8 cellular contexts compared by ENCODE assay signal in the genomic region with DNA sequence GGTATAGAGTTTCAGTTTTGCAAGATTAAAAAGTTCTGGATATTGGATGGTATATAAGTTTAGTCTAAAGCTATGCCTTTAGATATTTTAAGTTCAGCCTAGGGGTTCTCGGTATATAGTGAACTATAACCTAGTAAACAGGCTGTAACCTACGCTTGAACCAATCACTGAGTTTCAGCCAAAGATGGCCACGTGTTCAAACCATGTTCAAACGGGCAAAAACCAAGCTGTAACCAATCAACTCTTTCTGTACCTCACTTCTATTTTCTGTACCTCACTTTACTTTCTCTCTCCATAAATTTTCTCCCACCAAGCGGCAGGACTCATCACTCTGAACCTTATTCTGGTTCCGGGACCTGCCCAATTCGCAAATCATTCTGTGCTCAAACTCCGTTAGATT. TPM values are rescaled to one million over a fixed set of nuclear protein-coding genes. Genes with fewer than 3 reads are reported as not detected.
DNase-seq lines count a peak whose midpoint lies in the region; ATAC-seq, FAIRE-seq and TF ChIP-seq lines count a peak whose summit lies in the region.

No MANE protein-coding gene starts in this region.

- H3K18ac ChIP-seq in IMR-90 (ENCODE audit: low read depth, low read length): no peak overlapping the region

- peak overlapping the region; percentile 36; the same call in 1 of the 2 replicates for H2AK5ac ChIP-seq in IMR-90 (ENCODE audit: low read depth, low read length)

- H2AK9ac ChIP-seq in IMR-90 (replicated peaks; ENCODE audit: low read depth, low read length, poor library complexity): no peak overlapping the region

- H4K8ac ChIP-seq in IMR-90 (ENCODE audit: low read depth in 2 of 2, low read length in 2 of 2): peak overlapping the region in 1 of 2 experiments; percentile 56

- H4K20me1 ChIP-seq in IMR-90 (ENCODE audit: insufficient read depth, low read length): no peaks in the 10 kb centered on the region; the same call in 1 of the 2 replicates
- no peaks in the 10 kb centered on the region for H4K20me1 ChIP-seq in K562 (replicated peaks; ENCODE audit: control insufficient read depth, insufficient read depth, low read length)

- peak overlapping the region; percentile 8; the same call in 1 of the 3 replicates for H2BK15ac ChIP-seq in IMR-90 (ENCODE audit: low read depth, low read length)

- no peak overlapping the region for H3K56ac ChIP-seq in IMR-90 (ENCODE audit: extremely low read depth, insufficient read depth, low read length)

- no peak for TF ChIP-seq EP300 in K562 (IDR thresholded peaks at IDR 0.05; ENCODE audit: low read length)

- H2BK20ac ChIP-seq in IMR-90 (ENCODE audit: low read depth, low read length): no peak overlapping the region

- H3K4me1 ChIP-seq in IMR-90 (ENCODE audit: control insufficient read depth, insufficient read depth, low read length) (peaks cover 2% of the 10 kb centered on the region; the same call in 1 of the 2 replicates), K562 (replicated peaks in 1 of 2; ENCODE audit: control insufficient read depth in 2 of 2, insufficient read depth in 2 of 2, low read length in 2 of 2) (peaks cover 5 to 8% of the 10 kb centered on the region in 2 experiments; a peak in 4 of 5 replicates), muscle layer of colon (ENCODE audit: insufficient read depth, low read length) (peaks cover 15% of the 10 kb centered on the region)

- H3K23ac ChIP-seq in IMR-90 (ENCODE audit: low read depth, low read length): 0 out of 2 replicates have a peak overlapping the region, but pooled peaks have one; percentile 1

- no peak for TF ChIP-seq CTCF in AG09309 (IDR thresholded peaks at IDR 0.05; ENCODE audit: control insufficient read depth, insufficient read depth, low read depth, low read length, missing control alignments)
- no peak for TF ChIP-seq CTCF in IMR-90 (conservative IDR thresholded peaks at IDR 0.05; ENCODE audit: low read depth, low read length)
- no peak for TF ChIP-seq CTCF in K562 (IDR thresholded peaks at IDR 0.05 in 2 of 3, conservative IDR thresholded peaks at IDR 0.05 in 1 of 3; ENCODE audit: insufficient read depth in 2 of 3, low read depth in 1 of 3, low read length in 3 of 3)

- H2AFZ ChIP-seq in IMR-90 (replicated peaks; ENCODE audit: low read length, poor library complexity) (no peak overlapping the region), K562 (ENCODE audit: low read depth, low read length) (peak overlapping the region; percentile 95)

- peak overlapping the region; percentile 97 for H2BK5ac ChIP-seq in IMR-90 (ENCODE audit: low read depth, low read length, poor library complexity, severe bottlenecking)

- 76% methylated on average over 4 of the region's 8 CpGs; no CpG with 5 or more reads in 1 of the 2 experiments for WGBS in IMR-90 (ENCODE audit: extremely low coverage in 2 of 2, insufficient read length in 1 of 2), 2 experiments
- whole genome bisulfite sequencing in K562 (ENCODE audit: insufficient coverage, low coverage, missing lambda C conversion rate): 2% methylated on average over 8 of the region's 8 CpGs

- peak; percentile 23 for FAIRE-seq in K562 (lab: Jason Lieb, UNC)

- H3K9me1 ChIP-seq in IMR-90 (ENCODE audit: insufficient read depth, low read length): no peaks in the 10 kb centered on the region
- H3K9me1 ChIP-seq in K562 (ENCODE audit: control insufficient read depth, insufficient read depth, low read length): no peaks in the 10 kb centered on the region

- H3K4me2 ChIP-seq in IMR-90 (ENCODE audit: low read depth, low read length): peak overlapping the region; percentile 92
- peak overlapping the region; percentile 88 for H3K4me2 ChIP-seq in K562 (ENCODE audit: insufficient read depth, low read length)

- no peak overlapping the region; the same call in 1 of the 2 replicates for H2BK120ac ChIP-seq in IMR-90 (ENCODE audit: low read depth, low read length)

- POLR2A ChIA-PET in IMR-90 (lab: Charles Lee; ENCODE audit: unreplicated experiment): no interaction called here
- POLR2A ChIA-PET in K562 (lab: Yijun Ruan, JAX): interaction anchor here (1.8 to 2.3 kb wide), 2 partner anchors 10 to 65 kb away, joined by 3 to 15 read pairs; no protein-coding TSS in a partner anchor

- no peak for ATAC-seq in IMR-90 (ENCODE audit: low read depth)
- peak; percentile 8; the same call in 1 of the 3 replicates for ATAC-seq in K562
- no peak for ATAC-seq in GM18502 (IDR thresholded peaks at IDR 0.05; ENCODE audit: poor library complexity, unreplicated experiment)

- H3K27me3 ChIP-seq in IMR-90 (ENCODE audit: control insufficient read depth, insufficient read depth, low read length): no peaks in the 10 kb centered on the region
- H3K27me3 ChIP-seq in K562 (ENCODE audit: control insufficient read depth in 2 of 2, insufficient read depth in 2 of 2, low read length in 2 of 2): no peaks in the 10 kb centered on the region
- no peaks in the 10 kb centered on the region for H3K27me3 ChIP-seq in muscle layer of colon (ENCODE audit: control insufficient read depth in 1 of 2, insufficient read depth in 2 of 2, low read length in 2 of 2)

- H3K9me3 ChIP-seq in IMR-90 (ENCODE audit: control insufficient read depth, insufficient read depth, low read length): peaks cover 2% of the 10 kb centered on the region; the same call in 1 of the 2 replicates
- no peaks in the 10 kb centered on the region for H3K9me3 ChIP-seq in K562 (replicated peaks; ENCODE audit: control insufficient read depth, insufficient read depth, low read depth, low read length)
- no peaks in the 10 kb centered on the region for H3K9me3 ChIP-seq in muscle layer of colon (ENCODE audit: low read length)

- TF ChIP-seq POLR2A in IMR-90 (IDR thresholded peaks at IDR 0.05; ENCODE audit: low read depth, low read length) (no peak), K562 (conservative IDR thresholded peaks at IDR 0.05) (no peak)

- peaks cover 58% of the 10 kb centered on the region for H3K79me2 ChIP-seq in K562 (ENCODE audit: control insufficient read depth, insufficient read depth, low read length)

- CTCF ChIA-PET in IMR-90 (lab: Yijun Ruan, JAX) (interaction anchor here (2.2 kb wide), 1 partner anchor 21 kb away, joined by 7 read pairs; no protein-coding TSS in a partner anchor), K562 (lab: Yijun Ruan, JAX; ENCODE audit: low intra/inter-chr PET ratio) (no interaction called here)

- DNase-seq in AG09309 (ENCODE audit: low read depth): no peak
- no peak for DNase-seq in IMR-90
- DNase-seq in K562 (ENCODE audit: extremely low read depth in 1 of 4, low spot score in 3 of 4): peak in 2 of 4 experiments; percentile 39 to 54
- DNase-seq in stimulated activated CD4-positive, alpha-beta T cell treated with anti-CD3 and anti-CD28 coated beads, Interleukin-2, amount 100 ng/mL, for 48 hours: no peak
- no peak for DNase-seq in stimulated activated CD4-positive, alpha-beta T cell treated with anti-CD3 and anti-CD28 coated beads, Interleukin-4, amount 100 ng/mL, for 24 hours
- no peak for DNase-seq in activated effector memory CD4-positive, alpha-beta T cell treated with Interleukin-2 at 50 U/mL for 16 hours

- H3K36me3 ChIP-seq in IMR-90 (ENCODE audit: control insufficient read depth, insufficient read depth, low read length) (no peaks in the 10 kb centered on the region; the same call in 1 of the 2 replicates), K562 (ENCODE audit: control insufficient read depth, insufficient read depth, low read length) (peaks cover 11% of the 10 kb centered on the region), muscle layer of colon (ENCODE audit: insufficient read depth, low read length) (no peaks in the 10 kb centered on the region)

- BruUV-seq in IMR-90 (replicated peaks; lab: Mats Ljungman, UMichigan): TSS peak; percentile 8
- BruUV-seq in K562 (replicated peaks; lab: Mats Ljungman, UMichigan): no TSS peak

- peak overlapping the region; percentile 3; the same call in 1 of the 2 replicates for H3K4ac ChIP-seq in IMR-90 (ENCODE audit: low read depth, low read length)

- peak overlapping the region; percentile 71 for H3K14ac ChIP-seq in IMR-90 (replicated peaks; ENCODE audit: low read depth, low read length)

- 0 out of 2 replicates have a peak overlapping the region, but pooled peaks have one; percentile 31 for H3K27ac ChIP-seq in IMR-90 (ENCODE audit: insufficient read depth, low read length)
- H3K27ac ChIP-seq in K562 (ENCODE audit: extremely low read depth, low read depth, low read length): peak overlapping the region; percentile 92
- peak overlapping the region; percentile 93 for H3K27ac ChIP-seq in muscle layer of colon (ENCODE audit: low read depth, low read length)

- dilution Hi-C loops in IMR-90 (cut with HindIII; ENCODE audit: low sequenced_read_pairs, unreplicated experiment): no loop called here

- peak overlapping the region; percentile 33; the same call in 1 of the 2 replicates for H3K9ac ChIP-seq in IMR-90 (ENCODE audit: low read depth, low read length)
- H3K9ac ChIP-seq in K562 (ENCODE audit: insufficient read depth in 1 of 2, low read depth in 2 of 2, low read length in 2 of 2): peak overlapping the region in 1 of 2 experiments; percentile 80; a peak in 2 of 4 replicates
- H3K9ac ChIP-seq in muscle layer of colon (ENCODE audit: low read length): peak overlapping the region; percentile 95

- H3K4me3 ChIP-seq in AG09309 (ENCODE audit: control insufficient read depth, low read depth, low read length) (peak overlapping the region; percentile 79), IMR-90 (ENCODE audit: insufficient read depth, low read depth, low read length) (no peak overlapping the region), K562 (peak overlapping the region; percentile 53), muscle layer of colon (ENCODE audit: low read depth in 1 of 2, low read length in 2 of 2) (peak overlapping the region in 1 of 2 donors; percentile 90)

- TF ChIP-seq RAD21 in IMR-90 (IDR thresholded peaks at IDR 0.05; ENCODE audit: low read length) (no peak), K562 (CRISPR knock-in tag; conservative IDR thresholded peaks at IDR 0.05 in 1 of 2, IDR thresholded peaks at IDR 0.05 in 1 of 2) (no peak)

- intact Hi-C loops in IMR-90 (cut with micrococcal nuclease): no loop called here
- intact Hi-C loops in K562 (cut with micrococcal nuclease): loop anchor here (2.0 kb wide), 1 partner anchor 38 kb away; the partner anchor contains the start of gene LLPH

- H4K91ac ChIP-seq in IMR-90 (ENCODE audit: insufficient read depth, low read depth, low read length): peak overlapping the region; percentile 29; the same call in 1 of the 2 replicates

- in situ Hi-C loops in IMR-90 (cut with MboI; ENCODE audit: low sequenced_read_pairs): loop anchor here (25.0 kb wide), 1 partner anchor 244 kb away; no protein-coding TSS in a partner anchor
- in situ Hi-C loops in K562 (cut with MboI): no loop called here

- peak overlapping the region; percentile 19; the same call in 1 of the 2 replicates for H4K5ac ChIP-seq in IMR-90 (ENCODE audit: low read depth, low read length)

- H3K79me1 ChIP-seq in IMR-90 (ENCODE audit: low read depth in 1 of 2, low read length in 2 of 2): peaks cover 25 to 38% of the 10 kb centered on the region in 2 experiments

RNA-seq across cellular contexts. Expression of gene TMBIM4, which starts 1.4 kb away (rescaled TPM):
- 59.3 and 89.7 TPM in 2 replicates for total RNA-seq in IMR-90 (2012; rRNA removed)
- 33.7 and 38.7 TPM in 2 replicates for polyA plus RNA-seq in IMR-90 (2012; rRNA removed)
- 79.5 and 106 TPM in 2 replicates for polyA plus RNA-seq in IMR-90 (2012; cell fraction: cytosol; rRNA removed)
- polyA plus RNA-seq in IMR-90 (2012; cell fraction: nucleus; rRNA removed; ENCODE audit: low replicate concordance): 12.2 and 34.5 TPM in 2 replicates
- total RNA-seq in K562 (2011; cell fraction: chromatin; rRNA removed; ENCODE audit: low replicate concordance): 23.3 and 47.4 TPM in 2 replicates
- 18.2 and 23.0 TPM in 2 replicates for total RNA-seq in K562 (2011; cell fraction: nucleolus; rRNA removed)
- 38.8 and 43.1 TPM in 2 replicates for total RNA-seq in K562 (2011; cell fraction: nucleoplasm; rRNA removed)
- total RNA-seq in K562 (2014; rRNA removed): 18.6 and 19.5 TPM in 2 replicates
- total RNA-seq in K562 (2014; rRNA removed; fragmentation: Illumina TruSeq; extraction: Trizol): 49.8 and 57.5 TPM in 2 replicates
- 46.1 and 50.0 TPM in 2 replicates for total RNA-seq in K562 (2015; rRNA removed; fragmentation: Illumina TruSeq; extraction: Trizol)
- 41.2 and 46.5 TPM in 2 replicates for total RNA-seq in K562 (2021)
- polyA plus RNA-seq in K562 (2011; rRNA removed): 53.9 and 67.4 TPM in 2 replicates
- 94.3 and 145 TPM in 2 replicates for polyA plus RNA-seq in K562 (2011; cell fraction: cytosol; rRNA removed)
- 17.7 and 30.5 TPM in 2 replicates for polyA plus RNA-seq in K562 (2011; cell fraction: nucleus; rRNA removed)
- polyA plus RNA-seq in K562 (2012): 55.8 and 57.5 TPM in 2 replicates
- polyA plus RNA-seq in K562 (2014; fragmentation: Illumina TruSeq; extraction: Trizol): 49.7 and 70.1 TPM in 2 replicates
- 100 to 1,000 TPM; 231 to 272 TPM for polyA plus RNA-seq in K562 (2014; fragmentation: Nextera tagmentation; extraction: Ambion mirVana)
- 61.8 and 104 TPM in 2 replicates for polyA plus RNA-seq in K562 (2014; rRNA removed)
- 27.7 and 28.5 TPM in 2 replicates for polyA minus RNA-seq in K562 (2011; rRNA and poly(A)+ RNA removed)
- polyA minus RNA-seq in K562 (2011; cell fraction: cytosol; rRNA and poly(A)+ RNA removed): 5.2 and 24.5 TPM in 2 replicates
- 4.6 and 15.3 TPM in 2 replicates for polyA minus RNA-seq in K562 (2011; cell fraction: nucleus; rRNA and poly(A)+ RNA removed)

RNA-seq across cellular contexts. Expression of gene IRAK3, which starts 20.6 kb away (rescaled TPM):
- total RNA-seq in IMR-90 (2012; rRNA removed) (0.72 and 1.1 TPM in 2 replicates), K562 (2014; rRNA removed) (0.09 TPM in 1 of 2 replicates, not detected in the other), K562 (2014; rRNA removed; fragmentation: Illumina TruSeq; extraction: Trizol) (not detected in 2 replicates), K562 (2015; rRNA removed; fragmentation: Illumina TruSeq; extraction: Trizol) (not detected in 2 replicates), K562 (2021) (0.07 TPM in 1 of 2 replicates, not detected in the other)
- polyA plus RNA-seq in IMR-90 (2012; rRNA removed) (0.34 and 0.53 TPM in 2 replicates), K562 (2011; rRNA removed) (0.06 TPM in 1 of 2 replicates, not detected in the other), K562 (2014; fragmentation: Illumina TruSeq; extraction: Trizol) (not detected in 2 replicates), K562 (2014; fragmentation: Nextera tagmentation; extraction: Ambion mirVana) (not detected), K562 (2014; rRNA removed) (not detected in 2 replicates)
- 0.05 and 0.07 TPM in 2 replicates for polyA plus RNA-seq in IMR-90 (2012; cell fraction: cytosol; rRNA removed)
- 0.13 and 1.0 TPM in 2 replicates for polyA plus RNA-seq in IMR-90 (2012; cell fraction: nucleus; rRNA removed; ENCODE audit: low replicate concordance)
- total RNA-seq in K562 (2011; cell fraction: chromatin; rRNA removed; ENCODE audit: low replicate concordance): 0.07 TPM in 1 of 2 replicates, not detected in the other
- total RNA-seq in K562 (2011; cell fraction: nucleolus; rRNA removed): not detected in 2 replicates
- total RNA-seq in K562 (2011; cell fraction: nucleoplasm; rRNA removed): not detected in 2 replicates
- polyA plus RNA-seq in K562 (2011; cell fraction: cytosol; rRNA removed): not detected in 2 replicates
- polyA plus RNA-seq in K562 (2011; cell fraction: nucleus; rRNA removed): not detected in 2 replicates
- 0.01 TPM in 1 of 2 replicates, not detected in the other for polyA plus RNA-seq in K562 (2012)
- not detected in 2 replicates for polyA minus RNA-seq in K562 (2011; rRNA and poly(A)+ RNA removed)
- polyA minus RNA-seq in K562 (2011; cell fraction: cytosol; rRNA and poly(A)+ RNA removed): not detected in 2 replicates
- not detected in 2 replicates for polyA minus RNA-seq in K562 (2011; cell fraction: nucleus; rRNA and poly(A)+ RNA removed)

RNA-seq across cellular contexts. Expression of gene LLPH, which starts 37.9 kb away (rescaled TPM):
- 2.7 and 9.2 TPM in 2 replicates for total RNA-seq in IMR-90 (2012; rRNA removed)
- 13.0 and 17.0 TPM in 2 replicates for polyA plus RNA-seq in IMR-90 (2012; rRNA removed)
- 0.54 and 0.95 TPM in 2 replicates for polyA plus RNA-seq in IMR-90 (2012; cell fraction: cytosol; rRNA removed)
- polyA plus RNA-seq in IMR-90 (2012; cell fraction: nucleus; rRNA removed; ENCODE audit: low replicate concordance): 0.14 and 2.2 TPM in 2 replicates
- total RNA-seq in K562 (2011; cell fraction: chromatin; rRNA removed; ENCODE audit: low replicate concordance): 3.1 and 10.4 TPM in 2 replicates
- total RNA-seq in K562 (2011; cell fraction: nucleolus; rRNA removed): 1.6 and 2.5 TPM in 2 replicates
- 2.7 and 5.6 TPM in 2 replicates for total RNA-seq in K562 (2011; cell fraction: nucleoplasm; rRNA removed)
- total RNA-seq in K562 (2014; rRNA removed): 19.1 and 22.6 TPM in 2 replicates
- 59.6 and 74.3 TPM in 2 replicates for total RNA-seq in K562 (2014; rRNA removed; fragmentation: Illumina TruSeq; extraction: Trizol)
- 58.5 and 65.5 TPM in 2 replicates for total RNA-seq in K562 (2015; rRNA removed; fragmentation: Illumina TruSeq; extraction: Trizol)
- total RNA-seq in K562 (2021): 26.3 and 27.8 TPM in 2 replicates
- polyA plus RNA-seq in K562 (2011; rRNA removed): 14.1 and 23.9 TPM in 2 replicates
- polyA plus RNA-seq in K562 (2011; cell fraction: cytosol; rRNA removed): 2.1 and 4.8 TPM in 2 replicates
- polyA plus RNA-seq in K562 (2011; cell fraction: nucleus; rRNA removed): 1.9 and 2.5 TPM in 2 replicates
- 27.5 and 58.5 TPM in 2 replicates for polyA plus RNA-seq in K562 (2012)
- polyA plus RNA-seq in K562 (2014; fragmentation: Illumina TruSeq; extraction: Trizol): 62.1 and 72.0 TPM in 2 replicates
- 10 to 100 TPM; 67.4 to 87.3 TPM for polyA plus RNA-seq in K562 (2014; fragmentation: Nextera tagmentation; extraction: Ambion mirVana)
- 41.0 and 48.7 TPM in 2 replicates for polyA plus RNA-seq in K562 (2014; rRNA removed)
- 8.3 and 11.9 TPM in 2 replicates for polyA minus RNA-seq in K562 (2011; rRNA and poly(A)+ RNA removed)
- polyA minus RNA-seq in K562 (2011; cell fraction: cytosol; rRNA and poly(A)+ RNA removed): 0.64 and 4.3 TPM in 2 replicates
- 2.2 and 4.0 TPM in 2 replicates for polyA minus RNA-seq in K562 (2011; cell fraction: nucleus; rRNA and poly(A)+ RNA removed)

Comparison
In these comparisons a context has a peak if more than half of its experiments do, and no peak if none do; other contexts are left out.
1. H3K27ac ChIP-seq: peak in every context shown above with its lines; median percentile 93 in muscle layer of colon; 92 in K562; 31 in IMR-90.